ENCODE assay signal across 8 cellular contexts in genomic region chr3:48739955-48740823, GRCh38. TPM values are rescaled to one million over a fixed set of nuclear protein-coding genes. Genes with fewer than 3 reads are reported as not detected.
DNase-seq lines count a peak whose midpoint lies in the region; ATAC-seq and TF ChIP-seq lines count a peak whose summit lies in the region.

No MANE protein-coding gene starts in this region.

- intact Hi-C loops in esophagus muscularis mucosa (cut with DNase I) = loop anchor here (5.0 kb wide), 1 partner anchor 53 kb away; the partner anchor contains the start of gene NCKIPSD

- 20% methylated on average over 7 of the region's 15 CpGs for whole genome bisulfite sequencing in esophagus muscularis mucosa

- no peak for TF ChIP-seq POLR2A in esophagus muscularis mucosa (IDR thresholded peaks at IDR 0.05; ENCODE audit: low read depth)

- H3K27me3 ChIP-seq in OCI-LY3 (ENCODE audit: low read depth, low read length) = no peaks in the 10 kb centered on the region
- no peaks in the 10 kb centered on the region for H3K27me3 ChIP-seq in esophagus muscularis mucosa
- H3K27me3 ChIP-seq in muscle layer of duodenum (ENCODE audit: low read depth, low read length) = no peaks in the 10 kb centered on the region

- TF ChIP-seq EP300 in esophagus muscularis mucosa (IDR thresholded peaks at IDR 0.05) = no peak

- H3K4me1 ChIP-seq in OCI-LY3 (ENCODE audit: low read length) = no peaks in the 10 kb centered on the region
- H3K4me1 ChIP-seq in esophagus muscularis mucosa = peaks cover 44 to 60% (median 48%) of the 10 kb centered on the region in 4 donors
- H3K4me1 ChIP-seq in muscle layer of duodenum (ENCODE audit: control insufficient read depth in 1 of 2, insufficient read depth in 2 of 2, low read length in 2 of 2) = peaks cover 18 to 29% of the 10 kb centered on the region in 2 donors

- no peak overlapping the region for H3K9ac ChIP-seq in OCI-LY3 (ENCODE audit: low read length)

- H3K36me3 ChIP-seq in OCI-LY3 (replicated peaks; ENCODE audit: low read depth, low read length) (peaks cover 1% of the 10 kb centered on the region), esophagus muscularis mucosa (peaks cover 0 to 7% (median 0%) of the 10 kb centered on the region in 4 donors), muscle layer of duodenum (ENCODE audit: control insufficient read depth in 1 of 2, insufficient read depth in 2 of 2, low read length in 2 of 2) (no peaks in the 10 kb centered on the region)

- H3K79me2 ChIP-seq in OCI-LY3 (ENCODE audit: low read length) = no peaks in the 10 kb centered on the region

- H3K9me3 ChIP-seq in OCI-LY3 (ENCODE audit: insufficient read depth, low read length) = no peaks in the 10 kb centered on the region
- H3K9me3 ChIP-seq in esophagus muscularis mucosa = no peaks in the 10 kb centered on the region
- H3K9me3 ChIP-seq in muscle layer of duodenum (ENCODE audit: control insufficient read depth in 1 of 2, low read length in 2 of 2) = no peaks in the 10 kb centered on the region

- H3K4me3 ChIP-seq in OCI-LY3 (ENCODE audit: low read length) = no peak overlapping the region
- H3K4me3 ChIP-seq in esophagus muscularis mucosa = peak overlapping the region in 3 of 4 donors; percentile 8 to 32 (median 31)
- H3K4me3 ChIP-seq in muscle layer of duodenum (ENCODE audit: low read depth in 1 of 2, low read length in 2 of 2) = peak overlapping the region; percentile 22 to 41

- peak overlapping the region; percentile 51 for H3K4me2 ChIP-seq in OCI-LY3 (ENCODE audit: low read length)

- peak; percentile 66 for TF ChIP-seq CTCF in OCI-LY3 (IDR thresholded peaks at IDR 0.05; ENCODE audit: low read depth, low read length)
- peak; percentile 83 to 99 (median 88) for TF ChIP-seq CTCF in esophagus muscularis mucosa (IDR thresholded peaks at IDR 0.05)

- H3K27ac ChIP-seq in OCI-LY3 (ENCODE audit: low read length) (no peak overlapping the region), esophagus muscularis mucosa (replicated peaks in 1 of 4) (peak overlapping the region; percentile 65 to 72 (median 69)), muscle layer of duodenum (ENCODE audit: low read length) (peak overlapping the region; percentile 75)

- DNase-seq in ELR (ENCODE audit: low read depth) = peak; percentile 81
- peak; percentile 67 to 77 for DNase-seq in activated T-cell treated with anti-CD3 and anti-CD28 coated beads, Interleukin-2, amount 50 U/mL, for 48 hours
- DNase-seq in esophagus muscularis mucosa (ENCODE audit: extremely low spot score) = peak; percentile 95
- DNase-seq in stimulated activated naive CD4-positive, alpha-beta T cell (lab: John Stamatoyannopoulos, UW) = peak in 5 of 6 experiments; percentile 4 to 43 (median 26)

- ATAC-seq in HG02623 (IDR thresholded peaks at IDR 0.05; ENCODE audit: unreplicated experiment) = peak; percentile 63
- no peak for ATAC-seq in HG03045 (IDR thresholded peaks at IDR 0.05; ENCODE audit: unreplicated experiment)

- H4K20me1 ChIP-seq in OCI-LY3 (ENCODE audit: insufficient read depth, low read length) = no peaks in the 10 kb centered on the region

- H2AFZ ChIP-seq in OCI-LY3 (ENCODE audit: low read depth, low read length) = peak overlapping the region; percentile 26; the same call in 1 of the 2 replicates

RNA-seq across cellular contexts. Expression of gene IP6K2, which starts 23.2 kb away (rescaled TPM):
- 10 to 100 TPM; 31.0 to 57.5 (median 41.2) TPM for total RNA-seq in esophagus muscularis mucosa

RNA-seq across cellular contexts. Expression of gene NCKIPSD, which starts 54.5 kb away (rescaled TPM):
- total RNA-seq in esophagus muscularis mucosa = 10 to 100 TPM; 18.9 to 34.7 (median 29.1) TPM

Comparison
In these comparisons a context has a peak if more than half of its experiments do, and no peak if none do; other contexts are left out.
1. DNase-seq: peak in every context shown above with its lines; median percentile 95 in esophagus muscularis mucosa; 81 in ELR; 72 in activated T-cell treated with anti-CD3 and anti-CD28 coated beads, Interleukin-2, amount 50 U/mL, for 48 hours; 26 in stimulated activated naive CD4-positive, alpha-beta T cell.